In genomic region chr14:88452231-88452630, GRCh38 we compare ENCODE assay signal across 19 cellular contexts.
"Had no signal": no experiment of that assay in that cellular context is flagged by ENCODE, and none has a peak within 500 bp of the region (broad histone marks: within the 10 kb centered on the region; RNA-seq: fewer than 3 reads in every experiment).

No MANE protein-coding gene starts in this region.

- H2AFZ ChIP-seq: hepatocyte had no signal

- H3K27me3 ChIP-seq: cardiac muscle cell, esophagus squamous epithelium, hepatocyte, spleen, tibial artery had no signal

- H3K4me3 ChIP-seq: cardiac muscle cell, esophagus squamous epithelium, hepatocyte, lower lobe of right lung, spleen, tibial artery had no signal

- H3K27ac Mint-ChIP-seq: activated CD8-positive, alpha-beta memory T cell treated with anti-CD3 and anti-CD28 coated beads, Interleukin-2, amount 10 ng/mL, durations not matched to agents 7 days and 5 days; activated naive CD8-positive, alpha-beta T cell treated with anti-CD3 and anti-CD28 coated beads, Interleukin-2, amount 10 ng/mL, durations not matched to agents 7 days and 5 days; activated T-helper 17 cell treated with anti-CD3 and anti-CD28 coated beads, Interleukin-2, amount 50 U/mL, for 72 hours; natural killer cell treated with Interleukin-12 subunit alpha and Interleukin-12 subunit beta and Interleukin-15 and Interleukin-18, amount 100 ng/mL, for 72 hours had no signal

- H3K9me3 ChIP-seq: lower lobe of right lung had no signal

- H3K4me3 Mint-ChIP-seq: activated CD8-positive, alpha-beta memory T cell treated with anti-CD3 and anti-CD28 coated beads, Interleukin-2, amount 10 ng/mL, durations not matched to agents 7 days and 5 days; activated naive CD8-positive, alpha-beta T cell treated with anti-CD3 and anti-CD28 coated beads, Interleukin-2, amount 10 ng/mL, durations not matched to agents 7 days and 5 days; activated T-helper 17 cell treated with anti-CD3 and anti-CD28 coated beads, Interleukin-2, amount 50 U/mL, for 72 hours; natural killer cell treated with Interleukin-12 subunit alpha and Interleukin-12 subunit beta and Interleukin-15 and Interleukin-18, amount 100 ng/mL, for 72 hours had no signal

- H3K36me3 ChIP-seq: cardiac muscle cell had no signal

- H3K79me2 ChIP-seq: hepatocyte had no signal

- H3K27me3 Mint-ChIP-seq: activated CD8-positive, alpha-beta memory T cell treated with anti-CD3 and anti-CD28 coated beads, Interleukin-2, amount 10 ng/mL, durations not matched to agents 7 days and 5 days; activated naive CD8-positive, alpha-beta T cell treated with anti-CD3 and anti-CD28 coated beads, Interleukin-2, amount 10 ng/mL, durations not matched to agents 7 days and 5 days; activated T-helper 17 cell treated with anti-CD3 and anti-CD28 coated beads, Interleukin-2, amount 50 U/mL, for 72 hours; natural killer cell treated with Interleukin-12 subunit alpha and Interleukin-12 subunit beta and Interleukin-15 and Interleukin-18, amount 100 ng/mL, for 72 hours had no signal

- H3K4me2 ChIP-seq: hepatocyte had no signal

- H3K27ac ChIP-seq: cardiac muscle cell, esophagus squamous epithelium, hepatocyte, lower lobe of right lung, spleen, tibial artery had no signal

- H3K4me1 ChIP-seq: esophagus squamous epithelium, lower lobe of right lung, spleen, tibial artery had no signal

- H3K4me1 Mint-ChIP-seq: activated CD8-positive, alpha-beta memory T cell treated with anti-CD3 and anti-CD28 coated beads, Interleukin-2, amount 10 ng/mL, durations not matched to agents 7 days and 5 days; activated naive CD8-positive, alpha-beta T cell treated with anti-CD3 and anti-CD28 coated beads, Interleukin-2, amount 10 ng/mL, durations not matched to agents 7 days and 5 days; activated T-helper 17 cell treated with anti-CD3 and anti-CD28 coated beads, Interleukin-2, amount 50 U/mL, for 72 hours had no signal

- DNase-seq: activated CD4-positive, alpha-beta T cell treated with anti-CD3 and anti-CD28 coated beads for 1 hour; activated CD8-positive, alpha-beta memory T cell treated with anti-CD3 and anti-CD28 coated beads, Interleukin-2, amount 10 ng/mL, durations not matched to agents 7 days and 5 days; activated naive CD4-positive, alpha-beta T cell treated with Interleukin-2 at 50 U/mL for 16 hours; activated naive CD8-positive, alpha-beta T cell treated with anti-CD3 and anti-CD28 coated beads, Interleukin-2, amount 10 ng/mL, durations not matched to agents 7 days and 5 days; amygdala; dermis blood vessel endothelial cell; effector memory CD4-positive, alpha-beta T cell; esophagus squamous epithelium; islet precursor cell; left colon; lower lobe of right lung; spleen; stimulated activated naive CD4-positive, alpha-beta T cell treated with Interleukin-2 at 50 U/mL for 16 hours; T1000; tibial artery had no signal

- ATAC-seq: activated CD8-positive, alpha-beta memory T cell treated with anti-CD3 and anti-CD28 coated beads, Interleukin-2, amount 10 ng/mL, durations not matched to agents 7 days and 5 days; activated T-helper 17 cell treated with anti-CD3 and anti-CD28 coated beads, Interleukin-2, amount 50 U/mL, for 72 hours; left colon; lower lobe of right lung; natural killer cell treated with Interleukin-12 subunit alpha and Interleukin-12 subunit beta and Interleukin-15 and Interleukin-18, amount 100 ng/mL, for 72 hours had no signal
